ENCODE assay signal across 1 cellular context in genomic region chr5:129367883-129368282, GRCh38.
TF ChIP-seq lines count a peak whose summit lies in the region.

No MANE protein-coding gene starts in this region.

TF ChIP-seq in GM23338, 12 proteins besides CTCF, POLR2A, EP300 and RAD21 (continued from another document):
- no peak for TF ChIP-seq ZNF462 (CRISPR knock-in tag; IDR thresholded peaks at IDR 0.05)
- TF ChIP-seq EZH2 (IDR thresholded peaks at IDR 0.05; ENCODE audit: low read depth, unreplicated experiment), result no peak
TF ChIP-seq in GM23338: peak in this region for 0.
